ENCODE assay signal across 2 cellular contexts in the genomic region with DNA sequence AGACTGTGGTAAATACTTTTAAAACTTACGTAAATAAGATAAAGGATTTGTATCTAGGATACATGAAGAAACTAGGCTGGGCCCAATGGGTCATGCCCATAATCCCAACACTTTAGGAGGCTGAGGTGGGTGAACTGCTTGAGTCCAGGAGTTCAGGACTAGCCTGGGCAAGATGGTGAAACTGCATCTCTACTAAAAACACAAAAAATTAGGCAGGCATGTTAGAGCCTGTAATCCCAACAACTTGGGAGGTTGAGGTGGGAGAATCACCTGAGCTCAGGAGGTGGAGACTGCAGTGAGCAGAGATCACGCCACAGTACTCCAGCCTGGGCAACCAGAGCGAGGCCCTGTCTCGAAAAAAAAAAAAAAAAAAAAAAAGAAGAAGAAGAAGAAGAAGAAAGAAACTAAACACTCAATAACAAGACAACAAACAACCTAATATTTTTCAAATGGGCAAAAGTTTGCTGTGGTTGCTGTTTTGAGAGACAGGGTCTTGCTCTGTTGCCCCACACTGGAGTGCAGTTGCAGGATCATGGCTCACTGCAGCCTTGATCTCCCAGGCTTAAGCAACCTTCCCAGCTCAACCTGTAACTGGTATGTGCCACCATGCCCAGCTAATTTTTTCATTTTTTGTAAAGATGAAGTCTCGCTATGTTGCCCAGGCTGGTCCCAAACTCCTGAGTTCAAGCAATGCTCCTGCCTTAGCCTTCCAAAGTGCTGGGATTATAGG.
TF ChIP-seq lines count a peak whose summit lies in the region.

No MANE protein-coding gene starts in this region.

TF ChIP-seq in IMR-90, 13 proteins besides CTCF, POLR2A, EP300 and RAD21 (continued from another document):
- TF ChIP-seq USF2 (IDR thresholded peaks at IDR 0.05; ENCODE audit: low read depth, low read length), result no peak
- no peak for TF ChIP-seq RFX5 (IDR thresholded peaks at IDR 0.05; ENCODE audit: low read depth, low read length)
- TF ChIP-seq CHD1 (IDR thresholded peaks at IDR 0.05; ENCODE audit: low read depth, low read length), result no peak
TF ChIP-seq in IMR-90: peak in this region for 0.

TF ChIP-seq in GM12891, 5 proteins besides CTCF, POLR2A, EP300 and RAD21 (continued from another document):
- TF ChIP-seq TAF1 (IDR thresholded peaks at IDR 0.05; ENCODE audit: low read depth, low read length), result no peak
